Comparison of ENCODE assay signal across 33 cellular contexts in the genomic region with DNA sequence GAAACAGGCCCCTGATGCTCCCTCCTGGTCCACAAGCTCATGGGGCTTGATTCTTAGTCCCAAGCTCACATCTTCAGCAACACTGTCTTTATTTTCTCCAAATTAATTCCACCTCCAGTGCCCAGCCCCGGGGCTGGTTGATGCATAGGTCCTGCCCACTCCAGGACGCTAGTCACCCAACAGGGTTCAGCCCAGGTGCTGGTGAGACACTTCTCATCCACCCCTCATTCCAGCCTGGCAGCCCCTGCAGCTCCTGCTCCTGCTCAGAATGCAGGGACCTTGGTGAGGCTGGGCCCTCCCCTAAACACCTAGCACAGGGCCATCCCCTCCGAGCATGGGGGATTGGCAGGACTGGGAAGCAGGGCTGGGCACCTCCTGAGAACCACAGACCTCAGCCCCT. TPM values are rescaled to one million over a fixed set of nuclear protein-coding genes. Genes with fewer than 3 reads are reported as not detected.
"Had no signal": no experiment of that assay in that cellular context is flagged by ENCODE, and none has a peak within 500 bp of the region (broad histone marks: within the 10 kb centered on the region; RNA-seq: fewer than 3 reads in every experiment).

No MANE protein-coding gene starts in this region.

- H3K27ac Mint-ChIP-seq: activated B cell treated with CpG ODN at 0.5 μM for 24 hours; activated CD4-positive, alpha-beta memory T cell treated with anti-CD3 and anti-CD28 coated beads, Interleukin-2, amount 10 ng/mL, durations not matched to agents 7 days and 5 days; activated CD8-positive, alpha-beta memory T cell treated with anti-CD3 and anti-CD28 coated beads, Interleukin-2, amount 10 ng/mL, durations not matched to agents 7 days and 5 days; activated naive CD4-positive, alpha-beta T cell treated with anti-CD3 and anti-CD28 coated beads, Interleukin-2, amount 50 U/mL, for 72 hours had no signal

- H3K4me1 Mint-ChIP-seq: activated B cell treated with CpG ODN at 0.5 μM for 24 hours; activated CD4-positive, alpha-beta memory T cell treated with anti-CD3 and anti-CD28 coated beads, Interleukin-2, amount 10 ng/mL, durations not matched to agents 7 days and 5 days; activated CD8-positive, alpha-beta memory T cell treated with anti-CD3 and anti-CD28 coated beads, Interleukin-2, amount 10 ng/mL, durations not matched to agents 7 days and 5 days had no signal

- H3K27me3 Mint-ChIP-seq: activated B cell treated with CpG ODN at 0.5 μM for 24 hours; activated CD4-positive, alpha-beta memory T cell treated with anti-CD3 and anti-CD28 coated beads, Interleukin-2, amount 10 ng/mL, durations not matched to agents 7 days and 5 days; activated CD8-positive, alpha-beta memory T cell treated with anti-CD3 and anti-CD28 coated beads, Interleukin-2, amount 10 ng/mL, durations not matched to agents 7 days and 5 days had no signal

- H3K27ac ChIP-seq: adrenal gland, KMS-11, VCaP had no signal

- H3K9me3 ChIP-seq: adrenal gland had no signal

- H3K36me3 ChIP-seq: adrenal gland had no signal

- H3K4me2 ChIP-seq: KMS-11 had no signal

- H3K4me1 ChIP-seq: adrenal gland had no signal

- H3K4me3 ChIP-seq: adrenal gland had no signal

- ATAC-seq: activated CD8-positive, alpha-beta memory T cell treated with anti-CD3 and anti-CD28 coated beads, Interleukin-2, amount 10 ng/mL, durations not matched to agents 7 days and 5 days; activated naive CD4-positive, alpha-beta T cell treated with anti-CD3 and anti-CD28 coated beads, Interleukin-2, amount 50 U/mL, for 72 hours; Panc1 had no signal

- DNase-seq: activated B cell treated with CpG ODN at 0.5 μM for 24 hours; activated CD4-positive, alpha-beta memory T cell treated with anti-CD3 and anti-CD28 coated beads, Interleukin-2, amount 10 ng/mL, durations not matched to agents 7 days and 5 days; activated CD4-positive, alpha-beta T cell treated with anti-CD3 and anti-CD28 coated beads for 4 hours; activated CD4-positive, alpha-beta T cell treated with anti-CD3 and anti-CD28 coated beads, Interleukin-2, amount 50 U/mL, for 1 hour; activated CD4-positive, CD25-positive, alpha-beta regulatory T cell treated with anti-CD3 and anti-CD28 coated beads, Interleukin-2, amount 50 U/mL, for 72 hours; activated CD8-positive, alpha-beta memory T cell treated with anti-CD3 and anti-CD28 coated beads for 24 hours; activated CD8-positive, alpha-beta memory T cell treated with anti-CD3 and anti-CD28 coated beads, Interleukin-2, amount 10 ng/mL, durations not matched to agents 7 days and 5 days; activated CD8-positive, alpha-beta memory T cell treated with anti-CD3 and anti-CD28 coated beads, Interleukin-2, amount 50 U/mL, for 48 hours; activated gamma-delta T cell; activated naive CD4-positive, alpha-beta T cell treated with Interleukin-2 at 50 U/mL for 16 hours; activated T-cell treated with anti-CD3 and anti-CD28 coated beads, Interleukin-2, amount 50 U/mL, for 48 hours; adrenal gland; caudate nucleus; cerebellar nuclear complex; MM.1S; MV-4-11; NCI-H1092; NCI-H1436 treated with DMSO at 0.1 percent for 48 hours; NCI-H1694 treated with DMSO at 0.1 percent for 48 hours; NCI-H2029; NCI-H510A; NCI-H526; NCI-H748 treated with DMSO at 0.1 percent for 48 hours; NK-92 treated with Interleukin-12 subunit alpha and Interleukin-12 subunit beta, amount 100 ng/mL, for 24 hours; SW 1271; T-helper 1 cell; T-helper 2 cell; T-helper 9 cell had no signal

- H3K9ac ChIP-seq: KMS-11 had no signal

- H3K36me3 Mint-ChIP-seq: activated CD8-positive, alpha-beta memory T cell treated with anti-CD3 and anti-CD28 coated beads, Interleukin-2, amount 10 ng/mL, durations not matched to agents 7 days and 5 days; activated naive CD4-positive, alpha-beta T cell treated with anti-CD3 and anti-CD28 coated beads, Interleukin-2, amount 50 U/mL, for 72 hours; brain had no signal

- H3K27me3 ChIP-seq: adrenal gland had no signal

- H3K9me3 Mint-ChIP-seq: activated CD4-positive, alpha-beta memory T cell treated with anti-CD3 and anti-CD28 coated beads, Interleukin-2, amount 10 ng/mL, durations not matched to agents 7 days and 5 days; activated naive CD4-positive, alpha-beta T cell treated with anti-CD3 and anti-CD28 coated beads, Interleukin-2, amount 50 U/mL, for 72 hours had no signal

- H3K4me3 Mint-ChIP-seq: activated B cell treated with CpG ODN at 0.5 μM for 24 hours; activated CD4-positive, alpha-beta memory T cell treated with anti-CD3 and anti-CD28 coated beads, Interleukin-2, amount 10 ng/mL, durations not matched to agents 7 days and 5 days; activated CD8-positive, alpha-beta memory T cell treated with anti-CD3 and anti-CD28 coated beads, Interleukin-2, amount 10 ng/mL, durations not matched to agents 7 days and 5 days; brain had no signal

RNA-seq across cellular contexts. Expression of gene STEAP3, which starts 25.7 kb away (rescaled TPM):
- total RNA-seq: activated CD4-positive, alpha-beta memory T cell treated with anti-CD3 and anti-CD28 coated beads, Interleukin-2, amount 10 ng/mL, durations not matched to agents 7 days and 5 days had no signal
